20 cellular contexts compared by ENCODE assay signal in genomic region chr11:57770793-57771192, GRCh38. TPM values are rescaled to one million over a fixed set of nuclear protein-coding genes. Genes with fewer than 3 reads are reported as not detected.
"Had no signal": no experiment of that assay in that cellular context is flagged by ENCODE, and none has a peak within 500 bp of the region (broad histone marks: within the 10 kb centered on the region; RNA-seq: fewer than 3 reads in every experiment).

No MANE protein-coding gene starts in this region.

- H3K4me3 Mint-ChIP-seq: activated naive CD8-positive, alpha-beta T cell treated with anti-CD3 and anti-CD28 coated beads, Interleukin-2, amount 50 U/mL, for 24 hours; activated T-helper 17 cell treated with anti-CD3 and anti-CD28 coated beads, Interleukin-2, amount 50 U/mL, for 72 hours; stimulated activated memory B cell treated with anti-CD40 and anti-IgM and Interleukin-4, amounts not matched to agents 10 μg/mL and 1 μg/mL and 100 μg/mL, for 72 hours had no signal

- H3K4me3 ChIP-seq: tibial artery had no signal

- DNase-seq: activated CD4-positive, alpha-beta T cell treated with anti-CD3 and anti-CD28 coated beads, Interleukin-2, amount 50 U/mL, for 1 hour; activated naive CD4-positive, alpha-beta T cell treated with Interleukin-2 at 50 U/mL for 16 hours; activated naive CD8-positive, alpha-beta T cell treated with anti-CD3 and anti-CD28 coated beads, Interleukin-2, amount 50 U/mL, for 24 hours; dorsolateral prefrontal cortex; hypothalamus; naive thymus-derived CD4-positive, alpha-beta T cell; SW 1271; tibial artery had no signal

- H2AFZ ChIP-seq: parathyroid adenoma had no signal

- H3K27ac Mint-ChIP-seq: activated naive CD8-positive, alpha-beta T cell treated with anti-CD3 and anti-CD28 coated beads, Interleukin-2, amount 50 U/mL, for 24 hours; activated T-helper 17 cell treated with anti-CD3 and anti-CD28 coated beads, Interleukin-2, amount 50 U/mL, for 72 hours; stimulated activated memory B cell treated with anti-CD40 and anti-IgM and Interleukin-4, amounts not matched to agents 10 μg/mL and 1 μg/mL and 100 μg/mL, for 72 hours had no signal

- H3K9me3 ChIP-seq: tibial artery had no signal

- H3K27ac ChIP-seq: parathyroid adenoma, tibial artery had no signal

- ATAC-seq: activated naive CD8-positive, alpha-beta T cell treated with anti-CD3 and anti-CD28 coated beads, Interleukin-2, amount 50 U/mL, for 24 hours; activated T-helper 17 cell treated with anti-CD3 and anti-CD28 coated beads, Interleukin-2, amount 50 U/mL, for 72 hours; esophagus mucosa; naive thymus-derived CD4-positive, alpha-beta T cell; stimulated activated memory B cell treated with anti-CD40 and anti-IgM and Interleukin-4, amounts not matched to agents 10 μg/mL and 1 μg/mL and 100 μg/mL, for 72 hours had no signal

- FAIRE-seq: endometrium had no signal

- H3K36me3 ChIP-seq: tibial artery had no signal

- H3K9me3 Mint-ChIP-seq: activated naive CD8-positive, alpha-beta T cell treated with anti-CD3 and anti-CD28 coated beads, Interleukin-2, amount 50 U/mL, for 24 hours; activated T-helper 17 cell treated with anti-CD3 and anti-CD28 coated beads, Interleukin-2, amount 50 U/mL, for 72 hours; naive thymus-derived CD4-positive, alpha-beta T cell had no signal

- H3K9ac ChIP-seq: parathyroid adenoma had no signal

- H3K27me3 ChIP-seq: dorsolateral prefrontal cortex, tibial artery had no signal

- H3K27me3 Mint-ChIP-seq: activated naive CD8-positive, alpha-beta T cell treated with anti-CD3 and anti-CD28 coated beads, Interleukin-2, amount 50 U/mL, for 24 hours; activated T-helper 17 cell treated with anti-CD3 and anti-CD28 coated beads, Interleukin-2, amount 50 U/mL, for 72 hours; naive thymus-derived CD4-positive, alpha-beta T cell; stimulated activated memory B cell treated with anti-CD40 and anti-IgM and Interleukin-4, amounts not matched to agents 10 μg/mL and 1 μg/mL and 100 μg/mL, for 72 hours had no signal

RNA-seq across cellular contexts. Expression of gene BTBD18, which starts 19.2 kb away (rescaled TPM):
- total RNA-seq: activated CD8-positive, alpha-beta memory T cell treated with anti-CD3 and anti-CD28 coated beads for 36 hours; activated T-helper 17 cell treated with anti-CD3 and anti-CD28 coated beads, Interleukin-2, amount 50 U/mL, for 72 hours; dorsolateral prefrontal cortex; esophagus mucosa; glomerular endothelial cell; kidney epithelial cell; lung microvascular endothelial cell; mononuclear cell; naive thymus-derived CD4-positive, alpha-beta T cell; renal cortical epithelial cell; T-helper 2 cell treated with Interferon-gamma antibody and Interleukin-4, amounts not matched to agents 100 ng/mL and 5 ng/mL, for 36 hours had no signal
